In the genomic region with DNA sequence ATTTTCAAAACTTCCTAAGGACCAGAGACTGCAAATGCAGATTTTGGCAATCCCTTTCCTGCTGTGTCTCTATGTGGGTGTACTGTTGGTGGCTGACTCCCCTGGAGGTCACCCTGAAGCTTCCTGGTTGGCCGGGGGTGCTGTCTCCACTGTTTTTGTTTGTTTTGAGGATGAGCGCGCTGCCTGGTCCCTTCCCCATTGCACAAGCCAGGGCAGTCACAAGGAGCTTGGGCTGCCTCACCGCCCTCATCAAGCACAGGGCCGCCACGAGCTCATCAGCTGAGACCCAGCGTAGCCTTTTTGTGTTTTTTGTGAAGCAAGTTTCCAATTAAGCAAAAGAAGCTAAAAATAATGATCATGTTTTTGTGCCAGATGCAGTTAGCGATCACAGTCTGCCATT, we compare ENCODE assay signal across 17 cellular contexts. TPM values are rescaled to one million over a fixed set of nuclear protein-coding genes. Genes with fewer than 3 reads are reported as not detected.
DNase-seq lines count a peak whose midpoint lies in the region; ATAC-seq and TF ChIP-seq lines count a peak whose summit lies in the region.
"Had no signal": no experiment of that assay in that cellular context is flagged by ENCODE, and none has a peak within 500 bp of the region (broad histone marks: within the 10 kb centered on the region; RNA-seq: fewer than 3 reads in every experiment).

No MANE protein-coding gene starts in this region.

- H3K9ac ChIP-seq in BLaER1 = no peak overlapping the region

- no peaks in the 10 kb centered on the region for H4K20me1 ChIP-seq in BLaER1

- ATAC-seq in GM18498 (IDR thresholded peaks at IDR 0.05; ENCODE audit: unreplicated experiment) (no peak), HG03196 (IDR thresholded peaks at IDR 0.05; ENCODE audit: unreplicated experiment) (no peak)
- ATAC-seq: activated CD8-positive, alpha-beta T cell treated with anti-CD3 and anti-CD28 coated beads, Interleukin-2, amount 10 ng/mL, durations not matched to agents 7 days and 5 days; left cardiac atrium; stimulated activated naive B cell treated with anti-CD40 and anti-IgM and Interleukin-4, amounts not matched to agents 10 μg/mL and 1 μg/mL and 100 μg/mL, for 72 hours had no signal

- peaks cover 4% of the 10 kb centered on the region for H3K27me3 Mint-ChIP-seq in nephron progenitor cell (ENCODE audit: low read depth, poor library complexity)
- H3K27me3 Mint-ChIP-seq: CD4-positive, CD25-positive, alpha-beta regulatory T cell; naive B cell; stimulated activated naive B cell treated with anti-CD40 and anti-IgM and Interleukin-4, amounts not matched to agents 10 μg/mL and 1 μg/mL and 100 μg/mL, for 72 hours had no signal

- H3K27me3 ChIP-seq in BLaER1 (no peaks in the 10 kb centered on the region), H7 (ENCODE audit: control insufficient read depth, insufficient read depth, low read length) (no peaks in the 10 kb centered on the region), esophagus squamous epithelium (no peaks in the 10 kb centered on the region)

- H3K4me3 ChIP-seq in BLaER1 (no peak overlapping the region), H7 (ENCODE audit: insufficient read depth, low read depth, low read length) (no peak overlapping the region), esophagus squamous epithelium (no peak overlapping the region)

- intact Hi-C loops in esophagus squamous epithelium (cut with DNase I) = no loop called here

- no peaks in the 10 kb centered on the region for H3K9me3 Mint-ChIP-seq in nephron progenitor cell
- H3K9me3 Mint-ChIP-seq: naive B cell; stimulated activated naive B cell treated with anti-CD40 and anti-IgM and Interleukin-4, amounts not matched to agents 10 μg/mL and 1 μg/mL and 100 μg/mL, for 72 hours had no signal

- H3K36me3 Mint-ChIP-seq in nephron progenitor cell (ENCODE audit: low read depth) = peaks cover 49% of the 10 kb centered on the region

- H3K27ac ChIP-seq in BLaER1 (no peak overlapping the region), esophagus squamous epithelium (peak overlapping the region in 3 of 4 donors; percentile 29 to 59 (median 58))
- H3K27ac ChIP-seq: HL-60 had no signal

- no peak for TF ChIP-seq CTCF in esophagus squamous epithelium (IDR thresholded peaks at IDR 0.05)
- no peak for TF ChIP-seq CTCF in nephron progenitor cell (IDR thresholded peaks at IDR 0.05)

- peaks cover 43% of the 10 kb centered on the region for H3K4me1 ChIP-seq in BLaER1
- H3K4me1 ChIP-seq in esophagus squamous epithelium = peaks cover 0 to 9% (median 0%) of the 10 kb centered on the region in 3 donors

- peak overlapping the region; percentile 69 for H3K27ac Mint-ChIP-seq in nephron progenitor cell
- H3K27ac Mint-ChIP-seq: activated CD8-positive, alpha-beta T cell treated with anti-CD3 and anti-CD28 coated beads, Interleukin-2, amount 10 ng/mL, durations not matched to agents 7 days and 5 days; naive B cell; stimulated activated naive B cell treated with anti-CD40 and anti-IgM and Interleukin-4, amounts not matched to agents 10 μg/mL and 1 μg/mL and 100 μg/mL, for 72 hours had no signal

- peaks cover 40% of the 10 kb centered on the region for H3K4me1 Mint-ChIP-seq in nephron progenitor cell
- H3K4me1 Mint-ChIP-seq: naive B cell; stimulated activated naive B cell treated with anti-CD40 and anti-IgM and Interleukin-4, amounts not matched to agents 10 μg/mL and 1 μg/mL and 100 μg/mL, for 72 hours had no signal

- DNase-seq in H7 = peak; percentile 74
- no peak for DNase-seq in esophagus squamous epithelium (lab: John Stamatoyannopoulos, UW)
- DNase-seq in nephron progenitor cell = no peak
- DNase-seq in activated CD4-positive, alpha-beta T cell treated with anti-CD3 and anti-CD28 coated beads for 4 hours = no peak
- DNase-seq: activated CD8-positive, alpha-beta T cell treated with anti-CD3 and anti-CD28 coated beads, Interleukin-2, amount 10 ng/mL, durations not matched to agents 7 days and 5 days; activated naive CD4-positive, alpha-beta T cell treated with Interleukin-2 at 50 U/mL for 16 hours; CD4-positive, CD25-positive, alpha-beta regulatory T cell; left cardiac atrium; naive B cell; NCI-H2029; SHP77 treated with DMSO at 0.1 percent for 48 hours; stimulated activated CD4-positive, alpha-beta T cell treated with anti-CD3 and anti-CD28 coated beads, Interleukin-4, amount 100 ng/mL, for 24 hours; stimulated activated naive B cell treated with anti-CD40 and anti-IgM and Interleukin-4, amounts not matched to agents 10 μg/mL and 1 μg/mL and 100 μg/mL, for 72 hours had no signal

- no peak for TF ChIP-seq POLR2A in esophagus squamous epithelium (IDR thresholded peaks at IDR 0.05)

- H3K4me2 ChIP-seq in BLaER1 = peak overlapping the region; percentile 25

- no peak overlapping the region for H3K4me3 Mint-ChIP-seq in nephron progenitor cell
- H3K4me3 Mint-ChIP-seq: activated CD8-positive, alpha-beta T cell treated with anti-CD3 and anti-CD28 coated beads, Interleukin-2, amount 10 ng/mL, durations not matched to agents 7 days and 5 days; CD4-positive, CD25-positive, alpha-beta regulatory T cell; naive B cell; stimulated activated naive B cell treated with anti-CD40 and anti-IgM and Interleukin-4, amounts not matched to agents 10 μg/mL and 1 μg/mL and 100 μg/mL, for 72 hours had no signal

- 67 to 69% methylated on average over 2 to 4 of the region's 8 CpGs for WGBS in esophagus squamous epithelium, 2 donors

- peaks cover 10% of the 10 kb centered on the region for H3K9me3 ChIP-seq in BLaER1
- H3K9me3 ChIP-seq in esophagus squamous epithelium = no peaks in the 10 kb centered on the region

- H3K36me3 ChIP-seq in BLaER1 (peaks cover 13% of the 10 kb centered on the region; the same call in 1 of the 2 replicates), H7 (replicated peaks; ENCODE audit: control insufficient read depth, insufficient read depth, low read length) (no peaks in the 10 kb centered on the region; the same call in 1 of the 2 replicates), esophagus squamous epithelium (peaks cover 0 to 75% (median 0%) of the 10 kb centered on the region in 3 donors)

RNA-seq across cellular contexts. Expression of a gene that starts 57.9 kb away (rescaled TPM):
- 1.4 and 3.0 TPM in 2 replicates for total RNA-seq in H7 (2014; rRNA removed; shearing (Covaris generic))
- total RNA-seq in esophagus squamous epithelium = 1 to 10 TPM in 3 of 4 donors, under 1 TPM in 1; 0.75 to 5.1 (median 2.0) TPM
